8 cellular contexts compared by ENCODE assay signal in genomic region chr20:58852559-58853271, GRCh38. TPM values are rescaled to one million over a fixed set of nuclear protein-coding genes. Genes with fewer than 3 reads are reported as not detected.
DNase-seq lines count a peak whose midpoint lies in the region; ATAC-seq and TF ChIP-seq lines count a peak whose summit lies in the region.

Gene GNAS (plus strand): TSS chr20:58852716.

- no peak within 1 kb of the TSS for H3K27ac Mint-ChIP-seq in activated naive CD4-positive, alpha-beta T cell treated with anti-CD3 and anti-CD28 coated beads, Interleukin-2, amount 50 U/mL, for 24 hours
- no peak within 1 kb of the TSS for H3K27ac Mint-ChIP-seq in glutamatergic neuron (ENCODE audit: unreplicated experiment)

- H3K4me3 Mint-ChIP-seq in activated naive CD4-positive, alpha-beta T cell treated with anti-CD3 and anti-CD28 coated beads, Interleukin-2, amount 50 U/mL, for 24 hours = peak within 1 kb of the TSS; percentile 95
- H3K4me3 Mint-ChIP-seq in glutamatergic neuron (ENCODE audit: unreplicated experiment) = peak within 1 kb of the TSS; percentile 85

- H3K4me1 Mint-ChIP-seq in activated naive CD4-positive, alpha-beta T cell treated with anti-CD3 and anti-CD28 coated beads, Interleukin-2, amount 50 U/mL, for 24 hours = peaks cover 30% of the 10 kb centered on the region
- H3K4me1 Mint-ChIP-seq in glutamatergic neuron (ENCODE audit: low read depth, unreplicated experiment) = peaks cover 13% of the 10 kb centered on the region

- H3K36me3 ChIP-seq in GM06990 (ENCODE audit: control insufficient read depth, insufficient read depth, low read length) = no peaks in the 10 kb centered on the region

- no peaks in the 10 kb centered on the region; the same call in 1 of the 2 replicates for H3K27me3 ChIP-seq in GM06990 (replicated peaks; ENCODE audit: control insufficient read depth, insufficient read depth, low read length)

- peaks cover 1% of the 10 kb centered on the region for H3K36me3 Mint-ChIP-seq in activated naive CD4-positive, alpha-beta T cell treated with anti-CD3 and anti-CD28 coated beads, Interleukin-2, amount 50 U/mL, for 24 hours
- H3K36me3 Mint-ChIP-seq in glutamatergic neuron (ENCODE audit: unreplicated experiment) = no peaks in the 10 kb centered on the region

- H3K9me3 Mint-ChIP-seq in activated naive CD4-positive, alpha-beta T cell treated with anti-CD3 and anti-CD28 coated beads, Interleukin-2, amount 50 U/mL, for 24 hours = no peaks in the 10 kb centered on the region
- H3K9me3 Mint-ChIP-seq in glutamatergic neuron (ENCODE audit: unreplicated experiment) = no peaks in the 10 kb centered on the region

- H3K4me3 ChIP-seq in GM06990 (replicated peaks; ENCODE audit: low read depth, low read length) = peak within 1 kb of the TSS; percentile 74

- DNase-seq in GM06990 (ENCODE audit: extremely low read depth, insufficient read length) (peak; percentile 54), OCI-M1 (lab: John Stamatoyannopoulos, UW) (peak; percentile 77), glutamatergic neuron (peak; percentile 86), omental fat pad (ENCODE audit: low spot score) (no peak), ureter (ENCODE audit: low spot score) (no peak), NCI-H1417 treated with DMSO at 0.1 percent for 48 hours (lab: John Stamatoyannopoulos, UW) (no peak)

- ATAC-seq in omental fat pad (ENCODE audit: low FRiP score) (no peak), HG02763 (IDR thresholded peaks at IDR 0.05; ENCODE audit: unreplicated experiment) (no peak)

- TF ChIP-seq CTCF in GM06990 (IDR thresholded peaks at IDR 0.05; ENCODE audit: insufficient read depth, low read length, poor library complexity, severe bottlenecking) (peak; percentile 75), glutamatergic neuron (IDR thresholded peaks at IDR 0.05; ENCODE audit: partially characterized antibody, unreplicated experiment) (peak; percentile 62), omental fat pad (IDR thresholded peaks at IDR 0.05) (no peak)

- H3K27me3 Mint-ChIP-seq in activated naive CD4-positive, alpha-beta T cell treated with anti-CD3 and anti-CD28 coated beads, Interleukin-2, amount 50 U/mL, for 24 hours = peaks cover 11% of the 10 kb centered on the region
- peaks cover 16% of the 10 kb centered on the region for H3K27me3 Mint-ChIP-seq in glutamatergic neuron (ENCODE audit: unreplicated experiment)

RNA-seq across cellular contexts. Expression of gene GNAS, which starts in this region (rescaled TPM):
- total RNA-seq in glutamatergic neuron (ENCODE audit: unreplicated experiment) (1,989 TPM), omental fat pad (100 to 1,000 TPM; 606 to 837 (median 753) TPM), ureter (940 TPM)

Comparison
In these comparisons a context has a peak if more than half of its experiments do, and no peak if none do; other contexts are left out.
1. DNase-seq: peak in GM06990 (single experiment), OCI-M1 (single experiment) and glutamatergic neuron (single experiment); none in omental fat pad (single experiment), ureter (single experiment) and NCI-H1417 treated with DMSO at 0.1 percent for 48 hours (single experiment).
2. CTCF ChIP-seq: peak in GM06990 (single experiment) and glutamatergic neuron (single experiment); none in omental fat pad (0 of 3).